ENCODE assay signal across 19 cellular contexts in genomic region chr6:149392093-149392492, GRCh38. TPM values are rescaled to one million over a fixed set of nuclear protein-coding genes. Genes with fewer than 3 reads are reported as not detected.
"Had no signal": no experiment of that assay in that cellular context is flagged by ENCODE, and none has a peak within 500 bp of the region (broad histone marks: within the 10 kb centered on the region; RNA-seq: fewer than 3 reads in every experiment).

No MANE protein-coding gene starts in this region.

- H3K27me3 ChIP-seq: body of pancreas, gastroesophageal sphincter, left lung, pancreas, tibial artery had no signal

- H3K4me3 Mint-ChIP-seq: activated CD4-positive, alpha-beta T cell treated with anti-CD3 and anti-CD28 coated beads for 36 hours; activated T-cell treated with anti-CD3 and anti-CD28 coated beads, Interleukin-2, amount 50 U/mL, for 4 hours had no signal

- H3K27ac ChIP-seq: gastroesophageal sphincter, left lung, pancreas, tibial artery, VCaP had no signal

- H3K36me3 ChIP-seq: pancreas, tibial artery had no signal

- H3K4me1 ChIP-seq: left lung had no signal

- ATAC-seq: activated CD4-positive, alpha-beta T cell treated with anti-CD3 and anti-CD28 coated beads for 36 hours; activated T-cell treated with anti-CD3 and anti-CD28 coated beads, Interleukin-2, amount 50 U/mL, for 4 hours; body of pancreas; gastroesophageal sphincter; left lung; pancreas had no signal

- H3K27me3 Mint-ChIP-seq: activated CD4-positive, alpha-beta T cell treated with anti-CD3 and anti-CD28 coated beads for 36 hours had no signal

- H3K4me3 ChIP-seq: body of pancreas, gastroesophageal sphincter, left lung, pancreas, tibial artery had no signal

- FAIRE-seq: pancreas had no signal

- DNase-seq: activated CD4-positive, alpha-beta T cell treated with anti-CD3 and anti-CD28 coated beads for 36 hours; activated naive CD4-positive, alpha-beta T cell treated with Interleukin-2 at 50 U/mL for 16 hours; activated T-cell treated with anti-CD3 and anti-CD28 coated beads, Interleukin-2, amount 50 U/mL, for 4 hours; body of pancreas; central memory CD4-positive, alpha-beta T cell; cortex of kidney; effector CD8-positive, alpha-beta T cell; islet precursor cell; left lung; mesendoderm; pancreas; SIG-M5; stimulated activated CD4-positive, alpha-beta T cell treated with anti-CD3 and anti-CD28 coated beads, Interleukin-15, amount 100 ng/mL, for 24 hours; stimulated activated CD4-positive, alpha-beta T cell treated with anti-CD3 and anti-CD28 coated beads, Interleukin-4, amount 100 ng/mL, for 24 hours; T1000; tibial artery had no signal

- H3K9me3 ChIP-seq: body of pancreas, gastroesophageal sphincter, left lung, pancreas, tibial artery had no signal

RNA-seq across cellular contexts. Expression of gene SUMO4, which starts 8.0 kb away (rescaled TPM):
- polyA plus RNA-seq: fibroblast of lung had no signal
